Comparison of ENCODE assay signal across 22 cellular contexts in the genomic region with DNA sequence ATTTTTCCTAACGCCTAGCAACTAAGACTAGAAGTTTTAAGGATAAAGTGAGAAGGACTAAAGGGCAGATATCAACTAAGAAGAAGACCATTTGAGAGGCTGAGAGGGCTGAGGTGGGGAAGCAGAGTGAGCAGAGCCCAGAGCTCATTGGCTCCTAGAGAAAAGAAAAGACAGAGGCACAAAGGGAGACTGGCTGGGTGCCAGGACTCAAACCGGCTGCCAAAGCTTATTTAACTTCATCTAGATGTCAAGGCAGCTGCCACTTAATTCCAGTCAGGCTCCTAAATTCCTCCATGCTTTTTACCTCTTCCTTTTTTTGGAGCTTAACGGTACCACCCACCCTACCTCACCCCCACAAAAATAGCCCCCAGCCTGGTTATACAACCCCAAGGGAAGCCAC. TPM values are rescaled to one million over a fixed set of nuclear protein-coding genes. Genes with fewer than 3 reads are reported as not detected.
A peak's percentile ranks its signal among the peaks of the same experiment; 100 is the strongest.
DNase-seq lines count a peak whose midpoint lies in the region; ATAC-seq and TF ChIP-seq lines count a peak whose summit lies in the region.
"Had no signal": no experiment of that assay in that cellular context is flagged by ENCODE, and none has a peak within 500 bp of the region (broad histone marks: within the 10 kb centered on the region; RNA-seq: fewer than 3 reads in every experiment).

No MANE protein-coding gene starts in this region.

- TF ChIP-seq CTCF in lower lobe of right lung (IDR thresholded peaks at IDR 0.05) (no peak), testis (IDR thresholded peaks at IDR 0.05) (no peak)

- no peak for TF ChIP-seq POLR2A in testis (IDR thresholded peaks at IDR 0.05)

- no peaks in the 10 kb centered on the region for H3K4me1 ChIP-seq in lower lobe of right lung
- no peaks in the 10 kb centered on the region for H3K4me1 ChIP-seq in testis
- H3K4me1 ChIP-seq: colonic mucosa, suprapubic skin had no signal

- no peaks in the 10 kb centered on the region for H3K9me3 Mint-ChIP-seq in activated T-helper 17 cell treated with anti-CD3 and anti-CD28 coated beads, Interleukin-2, amount 50 U/mL, for 72 hours
- H3K9me3 Mint-ChIP-seq: activated T-cell treated with anti-CD3 and anti-CD28 coated beads, Interleukin-2, amount 50 U/mL, for 72 hours; nephron had no signal

- ATAC-seq in lower lobe of right lung = peak; percentile 29 to 47
- no peak for ATAC-seq in activated T-helper 17 cell treated with anti-CD3 and anti-CD28 coated beads, Interleukin-2, amount 50 U/mL, for 72 hours (replicated peaks)
- ATAC-seq: T-helper 17 cell had no signal

- no peak overlapping the region for H3K27ac ChIP-seq in lower lobe of right lung
- no peak overlapping the region for H3K27ac ChIP-seq in testis
- H3K27ac ChIP-seq: 22Rv1, brain microvascular endothelial cell, colonic mucosa, suprapubic skin had no signal

- no peak overlapping the region for H3K4me3 Mint-ChIP-seq in activated T-helper 17 cell treated with anti-CD3 and anti-CD28 coated beads, Interleukin-2, amount 50 U/mL, for 72 hours
- H3K4me3 Mint-ChIP-seq: activated naive CD8-positive, alpha-beta T cell; activated T-cell treated with anti-CD3 and anti-CD28 coated beads, Interleukin-2, amount 50 U/mL, for 72 hours; nephron; T-helper 17 cell had no signal

- intact Hi-C loops in lower lobe of right lung (cut with DNase I) (no loop called here), testis (cut with DNase I; ENCODE audit: low total_unique reads) (no loop called here)

- H3K9me3 ChIP-seq in lower lobe of right lung (no peaks in the 10 kb centered on the region), testis (no peaks in the 10 kb centered on the region)
- H3K9me3 ChIP-seq: colonic mucosa, suprapubic skin had no signal

- H3K27me3 Mint-ChIP-seq in activated T-helper 17 cell treated with anti-CD3 and anti-CD28 coated beads, Interleukin-2, amount 50 U/mL, for 72 hours = no peaks in the 10 kb centered on the region

- H3K4me3 ChIP-seq in lower lobe of right lung (no peak overlapping the region), testis (no peak overlapping the region)
- H3K4me3 ChIP-seq: colonic mucosa, suprapubic skin had no signal

- H3K27me3 ChIP-seq in lower lobe of right lung (ENCODE audit: low read depth) (no peaks in the 10 kb centered on the region), testis (no peaks in the 10 kb centered on the region)
- H3K27me3 ChIP-seq: brain microvascular endothelial cell, colonic mucosa, suprapubic skin had no signal

- WGBS in testis, 2 donors = 46 to 62% methylated on average over 3 of the region's 3 CpGs

- no peaks in the 10 kb centered on the region for H3K36me3 Mint-ChIP-seq in activated T-helper 17 cell treated with anti-CD3 and anti-CD28 coated beads, Interleukin-2, amount 50 U/mL, for 72 hours (ENCODE audit: low read depth)
- H3K36me3 Mint-ChIP-seq: activated naive CD8-positive, alpha-beta T cell had no signal

- no peak overlapping the region for H3K27ac Mint-ChIP-seq in activated T-helper 17 cell treated with anti-CD3 and anti-CD28 coated beads, Interleukin-2, amount 50 U/mL, for 72 hours
- H3K27ac Mint-ChIP-seq: activated naive CD8-positive, alpha-beta T cell; nephron; T-helper 17 cell had no signal

- H3K36me3 ChIP-seq in lower lobe of right lung (no peaks in the 10 kb centered on the region), testis (ENCODE audit: low read depth, missing control alignments) (no peaks in the 10 kb centered on the region)
- H3K36me3 ChIP-seq: brain microvascular endothelial cell, colonic mucosa, suprapubic skin had no signal

- peak; percentile 25 for DNase-seq in DMS153 treated with DMSO at 0.1 percent for 48 hours (lab: John Stamatoyannopoulos, UW; ENCODE audit: unreplicated experiment)
- DNase-seq in DMS153 (lab: John Stamatoyannopoulos, UW) = no peak
- peak; percentile 45 for DNase-seq in NCI-H1105 treated with DMSO at 0.1 percent for 48 hours (lab: John Stamatoyannopoulos, UW)
- DNase-seq in NCI-H748 (lab: John Stamatoyannopoulos, UW; ENCODE audit: unreplicated experiment) = peak; percentile 43
- peak; percentile 44 for DNase-seq in lower lobe of right lung
- DNase-seq in testis = no peak
- no peak for DNase-seq in NCI-H187 (lab: John Stamatoyannopoulos, UW)
- DNase-seq: activated CD4-positive, CD25-positive, alpha-beta regulatory T cell; activated T-cell treated with anti-CD3 and anti-CD28 coated beads, Interleukin-2, amount 50 U/mL, for 72 hours; brain microvascular endothelial cell; colonic mucosa; GOT3; hippocampal formation; islet precursor cell; NCI-H2227 treated with DMSO at 0.1 percent for 48 hours; SIG-M5; T-helper 17 cell had no signal

- no peaks in the 10 kb centered on the region for H3K4me1 Mint-ChIP-seq in activated T-helper 17 cell treated with anti-CD3 and anti-CD28 coated beads, Interleukin-2, amount 50 U/mL, for 72 hours
- H3K4me1 Mint-ChIP-seq: T-helper 17 cell had no signal

RNA-seq across cellular contexts. Expression of gene PRKG2, which starts 16.9 kb away (rescaled TPM):
- total RNA-seq in lower lobe of right lung = 6.4 TPM
- total RNA-seq in activated T-helper 17 cell treated with anti-CD3 and anti-CD28 coated beads, Interleukin-2, amount 50 U/mL, for 72 hours = under 1 TPM in 1 of 2 donors, not detected in 1; 0.66 TPM
- 1 to 10 TPM; 1.7 to 2.4 TPM for total RNA-seq in testis
- 1.3 TPM for polyA plus RNA-seq in testis (ENCODE audit: insufficient read depth, low read depth, low replicate concordance)

Comparison
In these comparisons a context has a peak if more than half of its experiments do, and no peak if none do; other contexts are left out.
1. DNase-seq: peak in DMS153 treated with DMSO at 0.1 percent for 48 hours (single experiment), NCI-H1105 treated with DMSO at 0.1 percent for 48 hours (single experiment), NCI-H748 (single experiment) and lower lobe of right lung (single experiment); none in DMS153 (single experiment), testis (single experiment) and NCI-H187 (0 of 2).